Comparison of ENCODE assay signal across 11 cellular contexts in the genomic region with DNA sequence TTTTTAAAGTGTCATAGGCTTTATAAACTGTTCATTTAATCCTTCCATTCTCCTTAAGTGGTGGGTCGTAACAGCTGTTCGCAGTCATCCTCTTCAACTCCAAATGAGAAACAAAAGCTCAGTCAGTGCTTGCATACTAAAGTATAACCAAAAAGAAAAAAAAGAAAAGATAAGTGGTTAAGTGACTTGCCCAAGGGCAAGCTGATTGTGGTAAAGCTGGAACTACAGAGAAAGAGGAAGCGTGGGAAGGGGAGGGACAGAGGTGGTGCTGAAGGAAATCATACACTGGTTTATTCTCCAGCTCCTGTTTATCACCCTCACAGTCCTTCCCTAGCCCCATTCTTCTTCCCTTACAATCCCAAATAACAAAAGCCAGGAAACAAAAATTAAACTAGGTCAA. TPM values are rescaled to one million over a fixed set of nuclear protein-coding genes. Genes with fewer than 3 reads are reported as not detected.
DNase-seq lines count a peak whose midpoint lies in the region; ATAC-seq, FAIRE-seq and TF ChIP-seq lines count a peak whose summit lies in the region.
"Had no signal": no experiment of that assay in that cellular context is flagged by ENCODE, and none has a peak within 500 bp of the region (broad histone marks: within the 10 kb centered on the region; RNA-seq: fewer than 3 reads in every experiment).

No MANE protein-coding gene starts in this region.

- H3K36me3 ChIP-seq in keratinocyte (ENCODE audit: control insufficient read depth in 2 of 2, extremely low read depth in 1 of 2, insufficient read depth in 2 of 2, low read length in 2 of 2) (peaks cover 0 to 2% of the 10 kb centered on the region in 2 experiments), right atrium auricular region (no peaks in the 10 kb centered on the region)
- H3K36me3 ChIP-seq: ovary had no signal

- TF ChIP-seq CTCF in GM12864 (IDR thresholded peaks at IDR 0.05; ENCODE audit: low read depth, low read length, missing control alignments) (no peak), keratinocyte (optimal IDR thresholded peaks at IDR 0.05 in 1 of 3, IDR thresholded peaks at IDR 0.05 in 1 of 3, conservative IDR thresholded peaks at IDR 0.05 in 1 of 3; ENCODE audit: extremely low read depth in 1 of 3, insufficient read depth in 2 of 3, low read length in 3 of 3) (no peak), right atrium auricular region (IDR thresholded peaks at IDR 0.05) (no peak)

- H4K20me1 ChIP-seq in keratinocyte (ENCODE audit: control insufficient read depth, extremely low read depth, insufficient read depth, low read length) = no peaks in the 10 kb centered on the region

- H3K4me1 ChIP-seq in keratinocyte (ENCODE audit: control insufficient read depth, extremely low read depth, insufficient read depth, low read length) (peaks cover 7% of the 10 kb centered on the region), right atrium auricular region (peaks cover 0 to 7% of the 10 kb centered on the region in 2 donors)

- FAIRE-seq in keratinocyte (lab: Jason Lieb, UNC) (peak; percentile 5), RCC 7860 (lab: Jason Lieb, UNC) (no peak)
- FAIRE-seq: TTC549 had no signal

- H3K27ac ChIP-seq in keratinocyte (ENCODE audit: control insufficient read depth, insufficient read depth, low read length) (no peak overlapping the region), right atrium auricular region (no peak overlapping the region)
- H3K27ac ChIP-seq: ovary had no signal

- peak overlapping the region; percentile 19 for H3K27ac Mint-ChIP-seq in T-helper 17 cell
- H3K27ac Mint-ChIP-seq: endodermal cell had no signal

- DNase-seq in GM12864 (ENCODE audit: low read depth) (peak; percentile 24), KG1 (lab: John Stamatoyannopoulos, UW) (peak; percentile 31), T-helper 17 cell (no peak), keratinocyte (ENCODE audit: low read depth, low spot score) (no peak), right atrium auricular region (ENCODE audit: low spot score) (no peak), RCC 7860 (ENCODE audit: low spot score) (no peak)
- DNase-seq: endodermal cell, ovary had no signal

- H3K4me3 Mint-ChIP-seq in T-helper 17 cell = no peak overlapping the region
- H3K4me3 Mint-ChIP-seq: endodermal cell had no signal

- H3K27me3 ChIP-seq in keratinocyte (ENCODE audit: control insufficient read depth, extremely low read depth, insufficient read depth, low read length) = no peaks in the 10 kb centered on the region
- H3K27me3 ChIP-seq in right atrium auricular region = no peaks in the 10 kb centered on the region
- H3K27me3 ChIP-seq: ovary had no signal

- peaks cover 3% of the 10 kb centered on the region for H3K9me1 ChIP-seq in keratinocyte (ENCODE audit: control insufficient read depth, extremely low read depth, insufficient read depth, low read length)

- H3K9me3 ChIP-seq in T-helper 17 cell (ENCODE audit: control insufficient read depth, low read length, poor library complexity, severe bottlenecking) = no peaks in the 10 kb centered on the region
- H3K9me3 ChIP-seq in keratinocyte (ENCODE audit: control insufficient read depth, low read depth, low read length) = no peaks in the 10 kb centered on the region
- H3K9me3 ChIP-seq in right atrium auricular region = no peaks in the 10 kb centered on the region
- H3K9me3 ChIP-seq: ovary had no signal

- no peak overlapping the region for H2AFZ ChIP-seq in keratinocyte (ENCODE audit: control insufficient read depth, low read length)

- peaks cover 25% of the 10 kb centered on the region for H3K4me1 Mint-ChIP-seq in T-helper 17 cell

- peak overlapping the region; percentile 53 for H3K4me2 ChIP-seq in keratinocyte (ENCODE audit: control insufficient read depth, extremely low read depth, insufficient read depth, low read depth, low read length)

- dilution Hi-C loops in keratinocyte (cut with MboI; ENCODE audit: extremely low pct_ligation_motif_present, low sequenced_read_pairs) = no loop called here

- H3K4me3 ChIP-seq in GM12864 (ENCODE audit: low read depth, low read length) = no peak overlapping the region
- no peak overlapping the region for H3K4me3 ChIP-seq in keratinocyte (ENCODE audit: control insufficient read depth in 2 of 3, extremely low read depth in 1 of 3, insufficient read depth in 2 of 3, low read depth in 1 of 3, low read length in 3 of 3)
- no peak overlapping the region for H3K4me3 ChIP-seq in right atrium auricular region
- H3K4me3 ChIP-seq: ovary had no signal

- no peak overlapping the region for H3K9ac ChIP-seq in keratinocyte (ENCODE audit: control insufficient read depth, extremely low read depth, insufficient read depth, low read length)

- H3K27me3 Mint-ChIP-seq in T-helper 17 cell = no peaks in the 10 kb centered on the region

- ATAC-seq in T-helper 17 cell = no peak
- no peak for ATAC-seq in HG02623 (IDR thresholded peaks at IDR 0.05; ENCODE audit: unreplicated experiment)
- ATAC-seq in HG03521 (IDR thresholded peaks at IDR 0.05; ENCODE audit: unreplicated experiment) = no peak

- H3K36me3 Mint-ChIP-seq in T-helper 17 cell (ENCODE audit: low read depth) = no peaks in the 10 kb centered on the region

- H3K79me2 ChIP-seq in keratinocyte (ENCODE audit: control insufficient read depth, insufficient read depth, low read length) = peaks cover 15% of the 10 kb centered on the region

RNA-seq across cellular contexts. Expression of gene IDE, which starts 29.6 kb away (rescaled TPM):
- total RNA-seq in T-helper 17 cell = 10 to 100 TPM; 28.0 to 32.4 TPM
- 13.7 to 24.4 TPM (median 16.5 TPM) in 3 replicates for polyA plus RNA-seq in keratinocyte
- polyA plus RNA-seq in keratinocyte (2011; ENCODE audit: low read depth) = 18.8 TPM
- polyA plus RNA-seq in keratinocyte (2011; cell fraction: cytosol; rRNA removed) = 8.0 and 21.7 TPM in 2 replicates
- 20.9 and 22.6 TPM in 2 replicates for polyA plus RNA-seq in keratinocyte (2011; cell fraction: nucleus; rRNA removed)
- 14.9 and 23.8 TPM in 2 replicates for polyA plus RNA-seq in keratinocyte (2012; ENCODE audit: low replicate concordance)
- polyA minus RNA-seq in keratinocyte = 15.1 to 51.9 TPM (median 41.5 TPM) in 3 replicates
- 20.3 TPM for polyA minus RNA-seq in keratinocyte (2011; cell fraction: cytosol; rRNA and poly(A)+ RNA removed)
- 24.1 and 39.4 TPM in 2 replicates for polyA minus RNA-seq in keratinocyte (2011; cell fraction: nucleus; rRNA and poly(A)+ RNA removed)
- total RNA-seq in right atrium auricular region = 10 to 100 TPM; 20.3 to 36.0 TPM

RNA-seq across cellular contexts. Expression of gene KIF11, which starts 48.6 kb away (rescaled TPM):
- 1 to 10 TPM; 1.0 to 1.3 TPM for total RNA-seq in T-helper 17 cell
- polyA plus RNA-seq in keratinocyte = 1.5 to 10.6 TPM (median 6.3 TPM) in 3 replicates
- polyA plus RNA-seq in keratinocyte (2011; ENCODE audit: low read depth) = 1.1 TPM
- polyA plus RNA-seq in keratinocyte (2011; cell fraction: cytosol; rRNA removed) = 1.6 and 3.6 TPM in 2 replicates
- 2.2 and 2.9 TPM in 2 replicates for polyA plus RNA-seq in keratinocyte (2011; cell fraction: nucleus; rRNA removed)
- 0.62 and 9.2 TPM in 2 replicates for polyA plus RNA-seq in keratinocyte (2012; ENCODE audit: low replicate concordance)
- polyA minus RNA-seq in keratinocyte = 0.89 to 10.9 TPM (median 1.1 TPM) in 3 replicates
- polyA minus RNA-seq in keratinocyte (2011; cell fraction: cytosol; rRNA and poly(A)+ RNA removed) = 1.7 TPM
- polyA minus RNA-seq in keratinocyte (2011; cell fraction: nucleus; rRNA and poly(A)+ RNA removed) = 1.2 and 2.8 TPM in 2 replicates
- 1 to 10 TPM in 1 of 2 donors, under 1 TPM in 1; 0.24 to 1.4 TPM for total RNA-seq in right atrium auricular region

Comparison
In these comparisons a context has a peak if more than half of its experiments do, and no peak if none do; other contexts are left out.
1. DNase-seq: peak in GM12864 (single experiment) and KG1 (single experiment); none in T-helper 17 cell (0 of 3), keratinocyte (single experiment), right atrium auricular region (single experiment) and RCC 7860 (single experiment).